Comparison of ENCODE assay signal across 12 cellular contexts in genomic region chr5:152462021-152462721, GRCh38. TPM values are rescaled to one million over a fixed set of nuclear protein-coding genes. Genes with fewer than 3 reads are reported as not detected.
A peak's percentile ranks its signal among the peaks of the same experiment; 100 is the strongest.
DNase-seq lines count a peak whose midpoint lies in the region; ATAC-seq and TF ChIP-seq lines count a peak whose summit lies in the region.
"Had no signal": no experiment of that assay in that cellular context is flagged by ENCODE, and none has a peak within 500 bp of the region (broad histone marks: within the 10 kb centered on the region; RNA-seq: fewer than 3 reads in every experiment).

No MANE protein-coding gene starts in this region.

- 0 out of 2 replicates have a peak, but pooled peaks have one; percentile 13 for TF ChIP-seq CTCF in RWPE1 (conservative IDR thresholded peaks at IDR 0.05; ENCODE audit: low read depth)
- TF ChIP-seq CTCF in CD8-positive, alpha-beta T cell (IDR thresholded peaks at IDR 0.05): no peak
- no peak for TF ChIP-seq CTCF in MCF 10A (IDR thresholded peaks at IDR 0.05; ENCODE audit: unreplicated experiment)

- no peak overlapping the region for H3K4me3 Mint-ChIP-seq in CD8-positive, alpha-beta T cell
- H3K4me3 Mint-ChIP-seq in MCF 10A (ENCODE audit: unreplicated experiment): no peak overlapping the region

- CTCF ChIA-PET in RWPE1 (lab: Yijun Ruan, JAX): interaction anchor here (0.9 kb wide), 1 partner anchor 14 kb away, joined by 3 read pairs; no protein-coding TSS in a partner anchor
- CTCF ChIA-PET in CD8-positive, alpha-beta T cell (lab: Charles Lee): no interaction called here
- CTCF ChIA-PET in MCF 10A (lab: Yijun Ruan, JAX): interaction anchor here (0.6 kb wide), 1 partner anchor 115 kb away, joined by 4 read pairs; no protein-coding TSS in a partner anchor

- intact Hi-C loops in CD8-positive, alpha-beta T cell (cut with DNase I, micrococcal nuclease): no loop called here
- intact Hi-C loops in MCF 10A (cut with micrococcal nuclease): no loop called here

- H3K9me3 Mint-ChIP-seq in CD8-positive, alpha-beta T cell: no peaks in the 10 kb centered on the region
- no peaks in the 10 kb centered on the region for H3K9me3 Mint-ChIP-seq in MCF 10A (ENCODE audit: unreplicated experiment)

- H4K20me1 ChIP-seq in Karpas-422 (ENCODE audit: insufficient read depth, low read depth, low read length): no peaks in the 10 kb centered on the region

- H3K27ac ChIP-seq in RWPE1 (no peak overlapping the region), Karpas-422 (ENCODE audit: low read length) (no peak overlapping the region)
- no peak overlapping the region for H3K27ac ChIP-seq in CD8-positive, alpha-beta T cell (ENCODE audit: low read depth, low read length)
- H3K27ac ChIP-seq: sigmoid colon, testis had no signal

- no peaks in the 10 kb centered on the region for H3K36me3 ChIP-seq in CD8-positive, alpha-beta T cell (ENCODE audit: insufficient read depth, low read length)
- no peaks in the 10 kb centered on the region for H3K36me3 ChIP-seq in Karpas-422 (ENCODE audit: insufficient read depth, low read length)
- H3K36me3 ChIP-seq: sigmoid colon had no signal

- H3K4me3 ChIP-seq in CD8-positive, alpha-beta T cell (ENCODE audit: low read depth, low read length): no peak overlapping the region
- H3K4me3 ChIP-seq in Karpas-422 (ENCODE audit: low read length): no peak overlapping the region
- H3K4me3 ChIP-seq: sigmoid colon, testis had no signal

- H3K27ac Mint-ChIP-seq in CD8-positive, alpha-beta T cell: no peak overlapping the region
- no peak overlapping the region for H3K27ac Mint-ChIP-seq in MCF 10A (ENCODE audit: low read depth, unreplicated experiment)

- H3K9ac ChIP-seq in Karpas-422 (ENCODE audit: low read length): no peak overlapping the region

- BruUV-seq in MCF 10A (replicated peaks; lab: Mats Ljungman, UMichigan): no TSS peak

- H3K27me3 Mint-ChIP-seq in CD8-positive, alpha-beta T cell (ENCODE audit: low read depth): peaks cover 18% of the 10 kb centered on the region
- peaks cover 57% of the 10 kb centered on the region for H3K27me3 Mint-ChIP-seq in MCF 10A (ENCODE audit: insufficient read depth, unreplicated experiment)

- H3K79me2 ChIP-seq in Karpas-422 (ENCODE audit: low read length): no peaks in the 10 kb centered on the region

- POLR2A ChIA-PET in RWPE1 (lab: Yijun Ruan, JAX; ENCODE audit: low non-redundant PET) (no interaction called here), MCF 10A (lab: Yijun Ruan, JAX) (no interaction called here)
- POLR2A ChIA-PET in CD8-positive, alpha-beta T cell (lab: Charles Lee): interaction anchor here (0.8 kb wide), 1 partner anchor 13 kb away, joined by 4 read pairs; no protein-coding TSS in a partner anchor

- H3K4me1 ChIP-seq in CD8-positive, alpha-beta T cell (ENCODE audit: insufficient read depth, low read length): no peaks in the 10 kb centered on the region
- peaks cover 5% of the 10 kb centered on the region; the same call in 1 of the 2 replicates for H3K4me1 ChIP-seq in Karpas-422 (ENCODE audit: low read length)
- H3K4me1 ChIP-seq: sigmoid colon, testis had no signal

- H2AFZ ChIP-seq in Karpas-422 (ENCODE audit: low read length): no peak overlapping the region

- H3K4me1 Mint-ChIP-seq in CD8-positive, alpha-beta T cell (ENCODE audit: low read depth): peaks cover 2% of the 10 kb centered on the region
- H3K4me1 Mint-ChIP-seq in MCF 10A (ENCODE audit: insufficient read depth, unreplicated experiment): no peaks in the 10 kb centered on the region

- H3K36me3 Mint-ChIP-seq in CD8-positive, alpha-beta T cell: no peaks in the 10 kb centered on the region
- no peaks in the 10 kb centered on the region for H3K36me3 Mint-ChIP-seq in MCF 10A (ENCODE audit: insufficient read depth, unreplicated experiment)

- DNase-seq in AML-193 (lab: John Stamatoyannopoulos, UW) (peak; percentile 27 to 38), RWPE1 (ENCODE audit: low spot score) (no peak), MCF 10A (ENCODE audit: unreplicated experiment) (no peak), Karpas-422 (no peak), DMS79 (lab: John Stamatoyannopoulos, UW) (no peak)
- DNase-seq in CD8-positive, alpha-beta T cell: no peak
- DNase-seq: head of caudate nucleus, sigmoid colon, testis had no signal

- H3K27me3 ChIP-seq in CD8-positive, alpha-beta T cell (ENCODE audit: insufficient read depth, low read length): no peaks in the 10 kb centered on the region
- H3K27me3 ChIP-seq in Karpas-422 (ENCODE audit: low read length): no peaks in the 10 kb centered on the region
- H3K27me3 ChIP-seq: sigmoid colon, testis had no signal

- H3K4me2 ChIP-seq in Karpas-422 (ENCODE audit: low read depth, low read length, poor library complexity, severe bottlenecking): no peak overlapping the region

- no peaks in the 10 kb centered on the region for H3K9me2 ChIP-seq in Karpas-422 (replicated peaks; ENCODE audit: insufficient read depth, low read length)

- no peaks in the 10 kb centered on the region for H3K9me3 ChIP-seq in CD8-positive, alpha-beta T cell (ENCODE audit: low read length)
- H3K9me3 ChIP-seq in Karpas-422 (ENCODE audit: low read length): no peaks in the 10 kb centered on the region
- H3K9me3 ChIP-seq: sigmoid colon, testis had no signal

- ATAC-seq in GM19324 (IDR thresholded peaks at IDR 0.05; ENCODE audit: low FRiP score, unreplicated experiment): peak; percentile 86
- peak; percentile 90 for ATAC-seq in HG02981 (IDR thresholded peaks at IDR 0.05; ENCODE audit: unreplicated experiment)
- ATAC-seq in CD8-positive, alpha-beta T cell: no peak

RNA-seq across cellular contexts. Expression of gene NMUR2, which starts 57.1 kb away (rescaled TPM):
- not detected for total RNA-seq in CD8-positive, alpha-beta T cell
- not detected in 2 replicates for total RNA-seq in MCF 10A (2022)
- total RNA-seq in Karpas-422 (2014; rRNA removed; shearing (Covaris generic); ENCODE audit: low replicate concordance): not detected in 2 replicates
- total RNA-seq: sigmoid colon; T-helper 1 cell treated with Interleukin-12 subunit alpha and Interleukin-12 subunit beta and Interleukin-4 antibody, amounts not matched to agents 30 ng/mL and 1 ng/mL, for 36 hours had no signal

Comparison
In these comparisons a context has a peak if more than half of its experiments do, and no peak if none do; other contexts are left out.
1. DNase-seq: peak in AML-193 (2 of 2); none in RWPE1 (single experiment), CD8-positive, alpha-beta T cell (0 of 7), MCF 10A (single experiment), Karpas-422 (single experiment) and DMS79 (single experiment).